10 cellular contexts compared by ENCODE assay signal in genomic region chr15:75713338-75713895, GRCh38. TPM values are rescaled to one million over a fixed set of nuclear protein-coding genes. Genes with fewer than 3 reads are reported as not detected.
A peak's percentile ranks its signal among the peaks of the same experiment; 100 is the strongest.
DNase-seq lines count a peak whose midpoint lies in the region; ATAC-seq and TF ChIP-seq lines count a peak whose summit lies in the region.
"Had no signal": no experiment of that assay in that cellular context is flagged by ENCODE, and none has a peak within 500 bp of the region (broad histone marks: within the 10 kb centered on the region; RNA-seq: fewer than 3 reads in every experiment).

No MANE protein-coding gene starts in this region.

- H3K27me3 ChIP-seq in HUES64 (ENCODE audit: insufficient read depth, low read length) (peaks cover 11% of the 10 kb centered on the region), endodermal cell (ENCODE audit: control insufficient read depth, insufficient read depth, low read length, poor library complexity, severe bottlenecking) (peaks cover 12% of the 10 kb centered on the region), neural progenitor cell (peaks cover 23% of the 10 kb centered on the region)

- DNase-seq in AG08395 (ENCODE audit: low spot score) (peak; percentile 31), endodermal cell (peak; percentile 77), neural progenitor cell (ENCODE audit: low spot score) (no peak), Ammon's horn (ENCODE audit: low spot score) (no peak)
- DNase-seq: CD8-positive, alpha-beta memory T cell; NCI-H446 treated with DMSO at 0.1 percent for 48 hours had no signal

- H3K27ac Mint-ChIP-seq in endodermal cell (no peak overlapping the region), neural progenitor cell (no peak overlapping the region)
- H3K27ac Mint-ChIP-seq: CD8-positive, alpha-beta memory T cell had no signal

- H3F3A ChIP-seq in neural progenitor cell (ENCODE audit: low read depth): peaks cover 6% of the 10 kb centered on the region

- peak overlapping the region; percentile 76 for H3K4me2 ChIP-seq in neural progenitor cell

- H3K27ac ChIP-seq in HUES64 (ENCODE audit: low read depth, low read length) (no peak overlapping the region), endodermal cell (ENCODE audit: low read depth, low read length) (no peak overlapping the region), neural progenitor cell (no peak overlapping the region)

- no peaks in the 10 kb centered on the region for H3K9me3 Mint-ChIP-seq in endodermal cell
- H3K9me3 Mint-ChIP-seq in neural progenitor cell: no peaks in the 10 kb centered on the region
- H3K9me3 Mint-ChIP-seq: CD8-positive, alpha-beta memory T cell had no signal

- WGBS in HUES64: 62% methylated on average over 9 of the region's 9 CpGs
- 81 to 82% methylated on average over 8 to 9 of the region's 9 CpGs for WGBS in endodermal cell (ENCODE audit: insufficient coverage in 1 of 2, insufficient read length in 1 of 2), 2 experiments

- H3K9me3 ChIP-seq in HUES64 (ENCODE audit: insufficient read depth, low read depth, low read length) (no peaks in the 10 kb centered on the region), endodermal cell (ENCODE audit: control insufficient read depth, low read length) (no peaks in the 10 kb centered on the region), neural progenitor cell (ENCODE audit: low read depth) (no peaks in the 10 kb centered on the region)

- H4K20me1 ChIP-seq in neural progenitor cell (ENCODE audit: low read depth): no peaks in the 10 kb centered on the region

- peak overlapping the region; percentile 15 for H2AFZ ChIP-seq in neural progenitor cell (replicated peaks)

- ATAC-seq in GM19395 (IDR thresholded peaks at IDR 0.05; ENCODE audit: unreplicated experiment): no peak
- no peak for ATAC-seq in GM18909 (IDR thresholded peaks at IDR 0.05; ENCODE audit: poor library complexity, unreplicated experiment)
- ATAC-seq in GM18502 (IDR thresholded peaks at IDR 0.05; ENCODE audit: poor library complexity, unreplicated experiment): no peak

- H3K4me1 Mint-ChIP-seq in endodermal cell (peaks cover 6% of the 10 kb centered on the region), neural progenitor cell (peaks cover 17% of the 10 kb centered on the region)
- H3K4me1 Mint-ChIP-seq: CD8-positive, alpha-beta memory T cell had no signal

- peaks cover 16% of the 10 kb centered on the region for H3K27me3 Mint-ChIP-seq in endodermal cell (ENCODE audit: insufficient read depth)
- peaks cover 4% of the 10 kb centered on the region for H3K27me3 Mint-ChIP-seq in neural progenitor cell (ENCODE audit: insufficient read depth, low read depth)

- H3K4me3 Mint-ChIP-seq in endodermal cell (peak overlapping the region; percentile 31), neural progenitor cell (peak overlapping the region; percentile 74)
- H3K4me3 Mint-ChIP-seq: CD8-positive, alpha-beta memory T cell had no signal

- no peaks in the 10 kb centered on the region for H3K36me3 Mint-ChIP-seq in endodermal cell (ENCODE audit: low read depth)
- no peaks in the 10 kb centered on the region for H3K36me3 Mint-ChIP-seq in neural progenitor cell
- H3K36me3 Mint-ChIP-seq: CD8-positive, alpha-beta memory T cell had no signal

- H3K9ac ChIP-seq in HUES64 (ENCODE audit: low read depth, low read length) (no peak overlapping the region), endodermal cell (ENCODE audit: extremely low read depth, low read length, poor library complexity, severe bottlenecking) (no peak overlapping the region), neural progenitor cell (no peak overlapping the region)

- H3K4me1 ChIP-seq in HUES64 (ENCODE audit: insufficient read depth, low read length) (peaks cover 6% of the 10 kb centered on the region), endodermal cell (ENCODE audit: control insufficient read depth, insufficient read depth, low read length) (peaks cover 6% of the 10 kb centered on the region), neural progenitor cell (peaks cover 6% of the 10 kb centered on the region)

- peak overlapping the region; percentile 61; the same call in 1 of the 2 replicates for H3K4me3 ChIP-seq in HUES64 (ENCODE audit: low read length)
- no peak overlapping the region for H3K4me3 ChIP-seq in endodermal cell (ENCODE audit: low read length)
- H3K4me3 ChIP-seq in neural progenitor cell: no peak overlapping the region

- H3K79me2 ChIP-seq in neural progenitor cell (ENCODE audit: low read depth): no peaks in the 10 kb centered on the region

- no peaks in the 10 kb centered on the region for H3K36me3 ChIP-seq in HUES64 (ENCODE audit: insufficient read depth, low read length)
- no peaks in the 10 kb centered on the region for H3K36me3 ChIP-seq in endodermal cell (ENCODE audit: control insufficient read depth, insufficient read depth, low read length)
- no peaks in the 10 kb centered on the region for H3K36me3 ChIP-seq in neural progenitor cell

- TF ChIP-seq CTCF in endodermal cell (conservative IDR thresholded peaks at IDR 0.05): no peak
- TF ChIP-seq CTCF in neural progenitor cell (IDR thresholded peaks at IDR 0.05): no peak

RNA-seq across cellular contexts. Expression of gene CSPG4, which starts 0.8 kb away (rescaled TPM):
- 1.2 TPM for polyA plus RNA-seq in HUES64 (2013, experiment 1 of 2)
- polyA plus RNA-seq in HUES64 (2013, experiment 2 of 2): 2.0 TPM
- 1 to 10 TPM; 1.8 to 3.3 TPM for total RNA-seq in endodermal cell
- polyA plus RNA-seq in endodermal cell (2013, experiment 1 of 2): 3.4 TPM
- 3.3 TPM for polyA plus RNA-seq in endodermal cell (2013, experiment 2 of 2)
- 0.07 and 0.37 TPM in 2 replicates for total RNA-seq in neural progenitor cell (ENCODE audit: low replicate concordance)
- total RNA-seq: CD8-positive, alpha-beta memory T cell had no signal
- polyA plus RNA-seq: CD8-positive, alpha-beta memory T cell had no signal

Comparison
In these comparisons a context has a peak if more than half of its experiments do, and no peak if none do; other contexts are left out.
1. DNase-seq: peak in AG08395 (single experiment) and endodermal cell (single experiment); none in neural progenitor cell (single experiment) and Ammon's horn (single experiment).